18 cellular contexts compared by ENCODE assay signal in the genomic region with DNA sequence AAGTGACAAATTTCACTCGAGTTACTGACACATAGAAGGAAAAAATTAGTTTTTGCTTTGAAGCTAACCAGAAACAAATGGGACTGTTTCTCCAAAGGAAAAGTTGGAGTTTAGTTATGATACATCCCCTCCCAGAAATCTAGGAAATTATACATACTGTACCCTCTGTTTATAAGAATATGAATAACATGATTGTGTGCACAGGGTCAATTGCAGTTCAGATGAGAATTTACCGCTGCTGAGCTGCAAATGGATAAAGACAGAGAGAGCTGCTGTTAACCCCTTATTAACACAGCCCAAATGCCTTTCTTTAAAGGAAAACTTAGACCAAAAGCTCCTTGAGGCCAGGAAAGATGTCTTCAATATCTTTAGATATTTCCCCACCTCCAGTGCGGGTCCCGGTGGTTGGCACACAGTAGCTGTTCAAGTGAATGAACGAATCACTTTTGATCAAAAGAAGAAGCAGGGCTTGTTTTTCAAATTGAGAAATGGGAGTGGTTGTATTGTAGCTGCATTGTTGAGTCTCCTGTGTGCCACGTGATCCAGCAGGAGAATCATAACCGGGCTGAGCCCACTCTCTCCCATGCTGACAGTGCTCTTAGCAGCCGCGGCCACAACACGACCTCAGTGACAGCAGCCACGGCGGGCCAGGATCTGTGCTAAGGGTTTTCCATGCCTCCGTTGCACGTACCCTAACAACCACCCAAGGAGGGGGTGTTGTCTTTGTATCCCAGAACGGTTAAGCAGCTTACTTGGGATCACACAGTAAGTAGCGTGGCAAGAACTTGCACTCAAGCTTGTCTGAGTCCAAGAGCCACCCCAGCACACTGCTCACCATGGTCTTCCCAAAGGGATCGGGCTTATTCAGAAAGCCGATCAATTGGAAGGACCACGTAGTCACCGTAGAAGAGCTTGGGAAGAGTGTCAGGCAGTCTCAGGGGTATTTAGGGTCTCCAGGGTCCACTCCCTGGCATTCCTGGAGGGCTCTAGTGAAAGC. TPM values are rescaled to one million over a fixed set of nuclear protein-coding genes. Genes with fewer than 3 reads are reported as not detected.
A peak's percentile ranks its signal among the peaks of the same experiment; 100 is the strongest.
DNase-seq lines count a peak whose midpoint lies in the region; ATAC-seq, FAIRE-seq and TF ChIP-seq lines count a peak whose summit lies in the region.
"Had no signal": no experiment of that assay in that cellular context is flagged by ENCODE, and none has a peak within 500 bp of the region (broad histone marks: within the 10 kb centered on the region; RNA-seq: fewer than 3 reads in every experiment).

No MANE protein-coding gene starts in this region.

- H3K27ac ChIP-seq in HepG2 (ENCODE audit: extremely low read length, insufficient read depth, low read length) (no peak overlapping the region), right lobe of liver (no peak overlapping the region), esophagus muscularis mucosa (replicated peaks in 1 of 4) (peak overlapping the region in 1 of 4 donors; percentile 11), aorta (ENCODE audit: low read depth in 1 of 2, low read length in 2 of 2) (no peak overlapping the region)
- H3K27ac ChIP-seq: psoas muscle, transverse colon had no signal

- H3K4me1 ChIP-seq in HepG2 (ENCODE audit: insufficient read depth, low read length) (no peaks in the 10 kb centered on the region), right lobe of liver (no peaks in the 10 kb centered on the region), esophagus muscularis mucosa (peaks cover 5 to 18% (median 11%) of the 10 kb centered on the region in 4 donors), aorta (ENCODE audit: control insufficient read depth in 1 of 2, insufficient read depth in 2 of 2, low read length in 2 of 2) (no peaks in the 10 kb centered on the region)
- H3K4me1 ChIP-seq: psoas muscle had no signal

- H3K9me3 ChIP-seq in HepG2 (ENCODE audit: low read length) = no peaks in the 10 kb centered on the region
- H3K9me3 ChIP-seq in right lobe of liver = no peaks in the 10 kb centered on the region
- H3K9me3 ChIP-seq in esophagus muscularis mucosa = no peaks in the 10 kb centered on the region
- peaks cover 2% of the 10 kb centered on the region for H3K9me3 ChIP-seq in aorta (ENCODE audit: control insufficient read depth, low read length)
- H3K9me3 ChIP-seq: psoas muscle, transverse colon had no signal

- WGBS in HepG2 (ENCODE audit: low lambda C conversion rate) = 52% methylated on average over 13 of the region's 20 CpGs
- WGBS in right lobe of liver (ENCODE audit: insufficient coverage, low coverage, low lambda C conversion rate, missing lambda C conversion rate) = 62% methylated on average over 9 of the region's 20 CpGs
- WGBS in esophagus muscularis mucosa = 64% methylated on average over 17 of the region's 20 CpGs
- WGBS in aorta, 2 donors = 71 to 75% methylated on average over 20 of the region's 20 CpGs

- no peak overlapping the region for H2AFZ ChIP-seq in HepG2 (ENCODE audit: low read length)

- intact Hi-C loops in HepG2 (cut with micrococcal nuclease; ENCODE audit: unreplicated experiment) (no loop called here), right lobe of liver (cut with DNase I) (no loop called here), esophagus muscularis mucosa (cut with DNase I) (no loop called here), aorta (cut with DNase I) (no loop called here)

- TF ChIP-seq POLR2A in HepG2 (IDR thresholded peaks at IDR 0.05; ENCODE audit: insufficient read depth in 1 of 2, low read depth in 2 of 2, low read length in 2 of 2) (no peak), right lobe of liver (IDR thresholded peaks at IDR 0.05) (no peak), esophagus muscularis mucosa (IDR thresholded peaks at IDR 0.05; ENCODE audit: low read depth) (no peak)

- no peaks in the 10 kb centered on the region for H4K20me1 ChIP-seq in HepG2 (ENCODE audit: insufficient read depth, low read length)

- no peaks in the 10 kb centered on the region for H3K36me3 Mint-ChIP-seq in nephron (ENCODE audit: low read depth)

- H3K27me3 Mint-ChIP-seq in nephron (ENCODE audit: low read depth) = peaks cover 5% of the 10 kb centered on the region

- in situ Hi-C loops in HepG2 (cut with HindIII; ENCODE audit: extremely low pct_ligation_motif_present, low pct_unique_long_range_greater_than_20kb) = no loop called here
- in situ Hi-C loops in G401 (cut with HindIII; ENCODE audit: low sequenced_read_pairs) = no loop called here

- no peaks in the 10 kb centered on the region for H3K79me2 ChIP-seq in HepG2 (ENCODE audit: insufficient read depth, low read length)

- no peak for TF ChIP-seq RAD21 in HepG2 (CRISPR knock-in tag; IDR thresholded peaks at IDR 0.05)

- H3K4me3 ChIP-seq in HepG2 (replicated peaks in 1 of 3; ENCODE audit: insufficient read depth in 1 of 3, low read depth in 2 of 3, low read length in 3 of 3) (no peak overlapping the region), right lobe of liver (no peak overlapping the region), esophagus muscularis mucosa (peak overlapping the region; percentile 24 to 43 (median 29)), aorta (ENCODE audit: low read length in 2 of 2) (no peak overlapping the region)

- no peak overlapping the region for H3K9ac ChIP-seq in HepG2 (ENCODE audit: insufficient read depth, low read depth, low read length)

- H3K27me3 ChIP-seq in HepG2 (ENCODE audit: control insufficient read depth in 1 of 2, insufficient read depth in 2 of 2, low read length in 2 of 2) (peaks cover 1 to 35% of the 10 kb centered on the region in 2 experiments; a peak in 2 of 5 replicates), right lobe of liver (no peaks in the 10 kb centered on the region), esophagus muscularis mucosa (peaks cover 0 to 22% (median 0%) of the 10 kb centered on the region in 4 donors), aorta (ENCODE audit: control insufficient read depth in 1 of 2, insufficient read depth in 2 of 2, low read length in 1 of 2) (no peaks in the 10 kb centered on the region)

- peak overlapping the region in 2 of 3 experiments; percentile 18 to 28 for H3K4me3 Mint-ChIP-seq in nephron

- DNase-seq in HepG2 (ENCODE audit: low spot score) (no peak), right lobe of liver (no peak), esophagus muscularis mucosa (ENCODE audit: extremely low spot score) (no peak), aorta (no peak), NCI-H1694 (lab: John Stamatoyannopoulos, UW) (no peak), G401 (ENCODE audit: low spot score) (no peak), DMS79 (lab: John Stamatoyannopoulos, UW) (no peak)
- DNase-seq: ACHN; activated naive CD4-positive, alpha-beta T cell treated with anti-CD3 and anti-CD28 coated beads, Interleukin-2, amount 50 U/mL, for 16 hours; DMS53; Kasumi-1; NCI-H2171; T-helper 9 cell had no signal

- no peak for TF ChIP-seq CTCF in HepG2 (CRISPR knock-in tag; IDR thresholded peaks at IDR 0.05)
- TF ChIP-seq CTCF in right lobe of liver (IDR thresholded peaks at IDR 0.05) = no peak
- TF ChIP-seq CTCF in esophagus muscularis mucosa (IDR thresholded peaks at IDR 0.05) = no peak
- TF ChIP-seq CTCF in nephron (IDR thresholded peaks at IDR 0.05; ENCODE audit: unreplicated experiment in 3 of 3) = no peak

- H3K36me3 ChIP-seq in HepG2 (replicated peaks in 1 of 2; ENCODE audit: control insufficient read depth in 1 of 2, insufficient read depth in 2 of 2, low read length in 2 of 2) (no peaks in the 10 kb centered on the region), right lobe of liver (no peaks in the 10 kb centered on the region), esophagus muscularis mucosa (no peaks in the 10 kb centered on the region), aorta (ENCODE audit: control insufficient read depth in 1 of 2, insufficient read depth in 2 of 2, low read length in 1 of 2) (no peaks in the 10 kb centered on the region)
- H3K36me3 ChIP-seq: transverse colon had no signal

- no peak overlapping the region for H3K4me2 ChIP-seq in HepG2 (ENCODE audit: low read depth, low read length)

- H3K9me3 Mint-ChIP-seq in nephron = no peaks in the 10 kb centered on the region

- H3K4me1 Mint-ChIP-seq in nephron = peaks cover 36% of the 10 kb centered on the region

- no peak for FAIRE-seq in HepG2 (lab: Jason Lieb, UNC)
- FAIRE-seq: GM12891 had no signal

- POLR2A ChIA-PET in HepG2 (lab: Yijun Ruan, JAX) = no interaction called here

- ATAC-seq in HepG2 (no peak), right lobe of liver (no peak), aorta (ENCODE audit: low FRiP score) (peak; percentile 24)

- CTCF ChIA-PET in HepG2 (lab: Yijun Ruan, JAX; ENCODE audit: low intra/inter-chr PET ratio, low total read pairs) = no interaction called here

- H3K27ac Mint-ChIP-seq in nephron = peak overlapping the region; percentile 1 to 82 (median 74)

- no peak for TF ChIP-seq EP300 in HepG2 (IDR thresholded peaks at IDR 0.05; ENCODE audit: low read depth in 2 of 2, low read length in 2 of 2)
- TF ChIP-seq EP300 in HepG2 (CRISPR knock-in tag; IDR thresholded peaks at IDR 0.05; ENCODE audit: borderline replicate concordance) = no peak
- TF ChIP-seq EP300 in esophagus muscularis mucosa (IDR thresholded peaks at IDR 0.05) = no peak

- BruUV-seq in HepG2 (replicated peaks; lab: Mats Ljungman, UMichigan) = no TSS peak

RNA-seq across cellular contexts. Expression of a gene that starts 53.5 kb away (rescaled TPM):
- total RNA-seq in HepG2 (2016; rRNA removed; fragmentation: Illumina TruSeq; extraction: Trizol) (0.09 TPM in 1 of 2 replicates, not detected in the other), right lobe of liver (1 to 10 TPM; 1.8 to 4.4 (median 2.6) TPM), esophagus muscularis mucosa (10 to 100 TPM in 1 of 4 donors, 1 to 10 TPM in 3; 5.1 to 10.0 (median 6.9) TPM), aorta (1 to 10 TPM; 1.2 to 5.2 TPM)
- total RNA-seq in HepG2 (2016; cell fraction: cytosol; rRNA removed; fragmentation: Illumina TruSeq; extraction: Trizol; ENCODE audit: low read depth) = not detected in 2 replicates
- not detected in 2 replicates for total RNA-seq in HepG2 (2016; cell fraction: insoluble cytoplasmic fraction; rRNA removed; fragmentation: Illumina TruSeq; extraction: Trizol)
- total RNA-seq in HepG2 (2016; cell fraction: membrane; rRNA removed; fragmentation: Illumina TruSeq; extraction: Trizol) = not detected in 2 replicates
- total RNA-seq in HepG2 (2016; cell fraction: nucleus; rRNA removed; fragmentation: Illumina TruSeq; extraction: Trizol) = not detected in 2 replicates
- polyA plus RNA-seq in HepG2 (2011; rRNA removed) (0.14 and 0.18 TPM in 2 replicates), aorta (1 to 10 TPM; 3.6 to 4.4 TPM)
- polyA plus RNA-seq in HepG2 (2011; cell fraction: cytosol; rRNA removed) = 0.11 and 0.17 TPM in 2 replicates
- polyA plus RNA-seq in HepG2 (2011; cell fraction: nucleus; rRNA removed) = 0.10 and 0.13 TPM in 2 replicates
- polyA plus RNA-seq in HepG2 (2012) = 0.07 and 0.41 TPM in 2 replicates
- not detected in 2 replicates for polyA plus RNA-seq in HepG2 (2016; cell fraction: cytosol; fragmentation: Illumina TruSeq; extraction: Trizol; ENCODE audit: low read depth)
- polyA plus RNA-seq in HepG2 (2016; cell fraction: insoluble cytoplasmic fraction; fragmentation: Illumina TruSeq; extraction: Trizol; ENCODE audit: low read depth) = not detected in 2 replicates
- polyA plus RNA-seq in HepG2 (2016; cell fraction: membrane; fragmentation: Illumina TruSeq; extraction: Trizol; ENCODE audit: low read depth) = not detected in 2 replicates
- not detected in 2 replicates for polyA plus RNA-seq in HepG2 (2016; cell fraction: nucleus; fragmentation: Illumina TruSeq; extraction: Trizol; ENCODE audit: insufficient read depth, low read depth)
- 0.54 and 62.0 TPM in 2 replicates for polyA minus RNA-seq in HepG2 (2011; rRNA and poly(A)+ RNA removed; ENCODE audit: low replicate concordance)
- polyA minus RNA-seq in HepG2 (2011; cell fraction: cytosol; rRNA and poly(A)+ RNA removed) = 0.30 and 0.35 TPM in 2 replicates
- polyA minus RNA-seq in HepG2 (2011; cell fraction: nucleus; rRNA and poly(A)+ RNA removed) = 0.25 and 0.39 TPM in 2 replicates
- total RNA-seq in G401 (2014; rRNA removed; shearing (Covaris generic)) = 5.5 and 13.4 TPM in 2 replicates
- total RNA-seq: activated CD8-positive, alpha-beta memory T cell treated with anti-CD3 and anti-CD28 coated beads for 36 hours had no signal

Comparison
In these comparisons a context has a peak if more than half of its experiments do, and no peak if none do; other contexts are left out.
1. H3K4me3 ChIP-seq: peak in esophagus muscularis mucosa (4 of 4); none in HepG2 (0 of 3), right lobe of liver (0 of 3) and aorta (0 of 2).